18 cellular contexts compared by ENCODE assay signal in the genomic region with DNA sequence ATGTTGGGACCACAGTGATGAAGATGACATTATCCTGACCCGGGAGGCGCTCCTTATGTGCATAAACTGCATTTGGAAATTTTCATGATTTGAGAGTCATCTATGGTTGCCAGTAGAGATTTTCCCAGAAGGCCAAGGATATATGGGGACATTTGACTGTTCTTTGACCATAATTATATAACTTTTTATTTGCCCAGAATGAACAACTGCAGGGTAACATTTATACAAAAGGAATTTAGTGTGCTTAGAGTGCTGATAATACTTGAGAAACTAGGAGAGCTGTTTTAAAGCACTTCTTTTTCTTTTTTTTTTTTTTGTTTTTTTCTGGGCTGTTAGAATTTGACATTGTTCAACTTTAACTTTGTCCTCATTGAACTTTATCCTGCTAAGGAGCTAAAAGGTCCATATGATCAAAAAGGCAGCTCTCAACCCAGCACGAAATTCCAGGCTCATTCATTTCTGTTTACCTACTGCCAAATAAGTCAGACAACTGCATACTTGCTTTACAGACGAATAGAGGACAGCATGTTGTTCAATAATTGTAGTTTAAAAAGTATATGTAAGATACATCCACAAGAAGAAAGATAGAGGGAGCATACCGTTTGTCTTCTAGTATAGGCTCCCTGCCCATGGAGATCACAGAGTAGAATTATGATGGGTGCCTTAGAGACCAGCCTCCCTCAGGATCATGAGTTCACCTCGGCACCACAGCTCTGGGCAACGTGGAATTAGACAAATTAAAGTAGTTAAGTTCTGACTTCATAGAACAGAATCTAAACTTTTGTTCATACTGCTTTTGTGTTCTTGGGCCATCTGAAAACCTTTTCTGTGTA.
DNase-seq lines count a peak whose midpoint lies in the region; ATAC-seq and TF ChIP-seq lines count a peak whose summit lies in the region.
"Had no signal": no experiment of that assay in that cellular context is flagged by ENCODE, and none has a peak within 500 bp of the region (broad histone marks: within the 10 kb centered on the region; RNA-seq: fewer than 3 reads in every experiment).

No MANE protein-coding gene starts in this region.

- H3K27me3 ChIP-seq in heart left ventricle (no peaks in the 10 kb centered on the region), colonic mucosa (no peaks in the 10 kb centered on the region), mucosa of stomach (ENCODE audit: control insufficient read depth, insufficient read depth, low read length) (no peaks in the 10 kb centered on the region), upper lobe of left lung (no peaks in the 10 kb centered on the region), smooth muscle cell (ENCODE audit: low read depth) (no peaks in the 10 kb centered on the region)

- H3K27ac Mint-ChIP-seq in activated CD4-positive, alpha-beta T cell treated with anti-CD3 and anti-CD28 coated beads for 36 hours = no peak overlapping the region
- H3K27ac Mint-ChIP-seq: activated CD8-positive, alpha-beta memory T cell treated with anti-CD3 and anti-CD28 coated beads, Interleukin-2, amount 10 ng/mL, durations not matched to agents 7 days and 5 days; naive thymus-derived CD8-positive, alpha-beta T cell had no signal

- no peak overlapping the region for H2AFZ ChIP-seq in smooth muscle cell (ENCODE audit: low read depth)

- H3K4me3 ChIP-seq in heart left ventricle (no peak overlapping the region), colonic mucosa (no peak overlapping the region), mucosa of stomach (ENCODE audit: low read length) (no peak overlapping the region), upper lobe of left lung (no peak overlapping the region), smooth muscle cell (no peak overlapping the region)
- H3K4me3 ChIP-seq: thoracic aorta had no signal

- peaks cover 18% of the 10 kb centered on the region for H4K20me1 ChIP-seq in smooth muscle cell (ENCODE audit: low read depth)

- peak overlapping the region in 10 of 12 donors; percentile 19 to 69 (median 52) for H3K27ac ChIP-seq in heart left ventricle
- H3K27ac ChIP-seq in colonic mucosa = peak overlapping the region; percentile 60
- H3K27ac ChIP-seq in upper lobe of left lung = peak overlapping the region; percentile 62 to 82 (median 76)
- no peak overlapping the region for H3K27ac ChIP-seq in smooth muscle cell (ENCODE audit: low read depth)
- H3K27ac ChIP-seq: thoracic aorta had no signal

- H3K36me3 Mint-ChIP-seq in activated CD4-positive, alpha-beta T cell treated with anti-CD3 and anti-CD28 coated beads for 36 hours (ENCODE audit: low read depth) = no peaks in the 10 kb centered on the region
- H3K36me3 Mint-ChIP-seq: activated CD8-positive, alpha-beta memory T cell treated with anti-CD3 and anti-CD28 coated beads, Interleukin-2, amount 10 ng/mL, durations not matched to agents 7 days and 5 days had no signal

- H3K36me3 ChIP-seq in heart left ventricle (no peaks in the 10 kb centered on the region), colonic mucosa (no peaks in the 10 kb centered on the region), mucosa of stomach (ENCODE audit: control insufficient read depth, insufficient read depth, low read length) (no peaks in the 10 kb centered on the region), upper lobe of left lung (no peaks in the 10 kb centered on the region), smooth muscle cell (ENCODE audit: low read depth) (no peaks in the 10 kb centered on the region)
- H3K36me3 ChIP-seq: thoracic aorta had no signal

- peak in 1 of 4 donors; percentile 11 for TF ChIP-seq EP300 in upper lobe of left lung (IDR thresholded peaks at IDR 0.05)

- H3K4me2 ChIP-seq in smooth muscle cell = no peak overlapping the region

- no peaks in the 10 kb centered on the region for H3K9me3 ChIP-seq in heart left ventricle
- H3K9me3 ChIP-seq in colonic mucosa = no peaks in the 10 kb centered on the region
- H3K9me3 ChIP-seq in mucosa of stomach (ENCODE audit: control insufficient read depth, low read length) = no peaks in the 10 kb centered on the region
- no peaks in the 10 kb centered on the region for H3K9me3 ChIP-seq in upper lobe of left lung
- no peaks in the 10 kb centered on the region for H3K9me3 ChIP-seq in smooth muscle cell (replicated peaks; ENCODE audit: low read depth)
- H3K9me3 ChIP-seq: thoracic aorta had no signal

- DNase-seq in heart left ventricle (no peak), Right ventricle myocardium inferior (ENCODE audit: missing footprints) (no peak), colonic mucosa (no peak), upper lobe of left lung (no peak), smooth muscle cell (lab: John Stamatoyannopoulos, UW; ENCODE audit: unreplicated experiment) (no peak)
- no peak for DNase-seq in activated CD4-positive, alpha-beta T cell treated with anti-CD3 and anti-CD28 coated beads for 36 hours
- DNase-seq: activated CD8-positive, alpha-beta memory T cell treated with anti-CD3 and anti-CD28 coated beads, Interleukin-2, amount 10 ng/mL, durations not matched to agents 7 days and 5 days; activated gamma-delta T cell; hippocampal formation; Karpas-422; naive thymus-derived CD8-positive, alpha-beta T cell; NCI-H187 treated with DMSO at 0.1 percent for 48 hours; stimulated activated CD4-positive, alpha-beta T cell treated with anti-CD3 and anti-CD28 coated beads, Interleukin-2, amount 100 ng/mL, for 24 hours; T-helper 1 cell had no signal

- CTCF ChIA-PET in activated CD4-positive, alpha-beta T cell treated with anti-CD3 and anti-CD28 coated beads for 36 hours (lab: Charles Lee) = interaction anchor here (1.0 to 1.5 kb wide), 2 partner anchors 14 to 477 kb away, joined by 3 to 4 read pairs; no protein-coding TSS in a partner anchor

- no peaks in the 10 kb centered on the region for H3K4me1 Mint-ChIP-seq in activated CD4-positive, alpha-beta T cell treated with anti-CD3 and anti-CD28 coated beads for 36 hours

- H3K79me2 ChIP-seq in smooth muscle cell (ENCODE audit: low read depth) = no peaks in the 10 kb centered on the region

- no peak for TF ChIP-seq CTCF in heart left ventricle (IDR thresholded peaks at IDR 0.05)
- TF ChIP-seq CTCF in colonic mucosa (IDR thresholded peaks at IDR 0.05) = no peak
- TF ChIP-seq CTCF in upper lobe of left lung (IDR thresholded peaks at IDR 0.05) = no peak
- no peak for TF ChIP-seq CTCF in smooth muscle cell (IDR thresholded peaks at IDR 0.05; ENCODE audit: borderline replicate concordance, insufficient read depth, poor library complexity, severe bottlenecking)

- POLR2A ChIA-PET in activated CD4-positive, alpha-beta T cell treated with anti-CD3 and anti-CD28 coated beads for 36 hours (lab: Charles Lee) = no interaction called here

- ATAC-seq in heart left ventricle = no peak
- no peak for ATAC-seq in Right ventricle myocardium inferior
- ATAC-seq in upper lobe of left lung (ENCODE audit: low FRiP score in 2 of 2) = peak in 1 of 2 donors; percentile 29
- no peak for ATAC-seq in GM21576 (IDR thresholded peaks at IDR 0.05; ENCODE audit: unreplicated experiment)
- ATAC-seq in activated CD4-positive, alpha-beta T cell treated with anti-CD3 and anti-CD28 coated beads for 36 hours = no peak
- ATAC-seq: activated CD4-positive, CD25-positive, alpha-beta regulatory T cell treated with anti-CD3 and anti-CD28 coated beads, Interleukin-2, amount 50 U/mL, for 24 hours; activated CD8-positive, alpha-beta memory T cell treated with anti-CD3 and anti-CD28 coated beads, Interleukin-2, amount 10 ng/mL, durations not matched to agents 7 days and 5 days; naive thymus-derived CD8-positive, alpha-beta T cell had no signal

- no peak overlapping the region for H3K4me3 Mint-ChIP-seq in activated CD4-positive, alpha-beta T cell treated with anti-CD3 and anti-CD28 coated beads for 36 hours
- H3K4me3 Mint-ChIP-seq: activated CD8-positive, alpha-beta memory T cell treated with anti-CD3 and anti-CD28 coated beads, Interleukin-2, amount 10 ng/mL, durations not matched to agents 7 days and 5 days; naive thymus-derived CD8-positive, alpha-beta T cell had no signal

- TF ChIP-seq POLR2A in heart left ventricle (IDR thresholded peaks at IDR 0.05) (no peak), upper lobe of left lung (IDR thresholded peaks at IDR 0.05) (no peak)

- peaks cover 0 to 74% (median 23%) of the 10 kb centered on the region in 12 donors for H3K4me1 ChIP-seq in heart left ventricle
- peaks cover 7% of the 10 kb centered on the region for H3K4me1 ChIP-seq in colonic mucosa
- peaks cover 65% of the 10 kb centered on the region for H3K4me1 ChIP-seq in mucosa of stomach (ENCODE audit: control insufficient read depth, insufficient read depth, low read length)
- peaks cover 29 to 57% (median 33%) of the 10 kb centered on the region in 4 donors for H3K4me1 ChIP-seq in upper lobe of left lung
- H3K4me1 ChIP-seq in smooth muscle cell (ENCODE audit: low read depth) = peaks cover 13% of the 10 kb centered on the region

- no peaks in the 10 kb centered on the region for H3F3A ChIP-seq in smooth muscle cell (ENCODE audit: low read depth)

- WGBS in heart left ventricle, 4 donors = 53 to 57% (median 56%) methylated on average over 7 of the region's 7 CpGs
- WGBS in upper lobe of left lung, 2 donors = 57 to 67% methylated on average over 7 of the region's 7 CpGs
- 89% methylated on average over 7 of the region's 7 CpGs for WGBS in smooth muscle cell (ENCODE audit: low lambda C conversion rate)

- intact Hi-C loops in heart left ventricle (cut with DNase I) = no loop called here
- intact Hi-C loops in Right ventricle myocardium inferior (cut with DNase I) = no loop called here
- intact Hi-C loops in colonic mucosa (cut with DNase I) = no loop called here
- intact Hi-C loops in activated CD4-positive, alpha-beta T cell treated with anti-CD3 and anti-CD28 coated beads for 36 hours (cut with DNase I, micrococcal nuclease) = no loop called here

- no peaks in the 10 kb centered on the region for H3K27me3 Mint-ChIP-seq in activated CD4-positive, alpha-beta T cell treated with anti-CD3 and anti-CD28 coated beads for 36 hours
- H3K27me3 Mint-ChIP-seq: naive thymus-derived CD8-positive, alpha-beta T cell had no signal

- H3K9ac ChIP-seq in colonic mucosa (ENCODE audit: low read depth in 2 of 2, low read length in 2 of 2) (peak overlapping the region in 1 of 2 donors; percentile 67), mucosa of stomach (ENCODE audit: low read length) (peak overlapping the region; percentile 46), smooth muscle cell (ENCODE audit: low read depth) (no peak overlapping the region)

- H3K9me3 Mint-ChIP-seq in activated CD4-positive, alpha-beta T cell treated with anti-CD3 and anti-CD28 coated beads for 36 hours (ENCODE audit: low read depth) = no peaks in the 10 kb centered on the region
- H3K9me3 Mint-ChIP-seq: naive thymus-derived CD8-positive, alpha-beta T cell had no signal
